In the genomic region with DNA sequence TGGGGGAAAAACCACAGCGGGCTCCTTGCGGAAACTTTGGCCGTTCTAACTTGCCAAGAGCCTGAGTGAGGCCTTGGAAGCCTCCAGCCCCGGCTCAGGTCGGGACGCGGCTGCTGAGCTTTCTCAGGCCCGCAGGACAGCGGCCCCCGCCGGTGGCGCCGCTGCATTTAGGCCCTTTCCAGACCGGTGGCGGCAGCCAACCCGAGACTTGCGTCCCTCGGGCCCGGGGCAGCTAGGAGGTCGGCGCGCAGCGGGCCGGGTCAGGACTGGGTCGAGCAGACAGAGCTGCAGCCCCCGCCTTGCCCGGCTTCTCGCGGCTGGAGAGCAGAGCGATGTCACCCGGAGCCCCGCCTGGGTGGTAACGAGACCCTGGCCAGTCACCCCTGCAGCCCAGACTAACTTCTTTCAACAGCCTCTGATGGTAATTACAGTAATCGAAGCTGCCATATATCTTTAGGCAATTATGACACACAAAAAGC, we compare ENCODE assay signal across 8 cellular contexts. TPM values are rescaled to one million over a fixed set of nuclear protein-coding genes. Genes with fewer than 3 reads are reported as not detected.
DNase-seq lines count a peak whose midpoint lies in the region; ATAC-seq lines count a peak whose summit lies in the region.

No MANE protein-coding gene starts in this region.

- peaks cover 87% of the 10 kb centered on the region for H3K27me3 Mint-ChIP-seq in activated CD4-positive, alpha-beta T cell treated with anti-CD3 and anti-CD28 coated beads, Interleukin-2, amount 10 ng/mL, durations not matched to agents 24 days and 14 days

- peaks cover 11% of the 10 kb centered on the region for H3K36me3 Mint-ChIP-seq in activated CD4-positive, alpha-beta T cell treated with anti-CD3 and anti-CD28 coated beads, Interleukin-2, amount 10 ng/mL, durations not matched to agents 24 days and 14 days (ENCODE audit: low read depth)

- peak; percentile 56 for DNase-seq in activated CD4-positive, alpha-beta T cell treated with anti-CD3 and anti-CD28 coated beads, Interleukin-2, amount 10 ng/mL, durations not matched to agents 24 days and 14 days
- DNase-seq in activated CD4-positive, alpha-beta T cell treated with anti-CD3 and anti-CD28 coated beads for 48 hours = no peak
- DNase-seq in astrocyte of the hippocampus (ENCODE audit: low read depth, low spot score) (peak; percentile 90), left colon (peak in 1 of 2 donors; percentile 44), OCI-M1 (lab: John Stamatoyannopoulos, UW) (no peak), DMS79 (lab: John Stamatoyannopoulos, UW) (no peak)

- ATAC-seq in left colon (peak; percentile 74), GM21423 (IDR thresholded peaks at IDR 0.05; ENCODE audit: unreplicated experiment) (no peak)

- H3K4me1 ChIP-seq in subcutaneous abdominal adipose tissue (ENCODE audit: control insufficient read depth in 5 of 5, insufficient read depth in 5 of 5, low read length in 5 of 5) = peaks cover 0 to 64% (median 52%) of the 10 kb centered on the region in 5 donors

- H3K27ac ChIP-seq in subcutaneous abdominal adipose tissue (ENCODE audit: low read depth, low read length) = no peak overlapping the region

- H3K36me3 ChIP-seq in subcutaneous abdominal adipose tissue (ENCODE audit: control insufficient read depth in 5 of 5, insufficient read depth in 5 of 5, low read length in 5 of 5) = no peaks in the 10 kb centered on the region

- H3K27me3 ChIP-seq in subcutaneous abdominal adipose tissue (ENCODE audit: control insufficient read depth in 5 of 5, insufficient read depth in 4 of 5, low read length in 5 of 5) = peaks cover 69 to 95% (median 90%) of the 10 kb centered on the region in 5 donors

- no peak overlapping the region for H3K27ac Mint-ChIP-seq in activated CD4-positive, alpha-beta T cell treated with anti-CD3 and anti-CD28 coated beads, Interleukin-2, amount 10 ng/mL, durations not matched to agents 24 days and 14 days

- intact Hi-C loops in activated CD4-positive, alpha-beta T cell treated with anti-CD3 and anti-CD28 coated beads, Interleukin-2, amount 10 ng/mL, durations not matched to agents 24 days and 14 days (cut with micrococcal nuclease) = loop anchor here (2.0 to 5.0 kb wide), 2 partner anchors 34 to 676 kb away; partner anchors contain the start of gene SOBP
- intact Hi-C loops in left colon (cut with DNase I, micrococcal nuclease) = no loop called here

- H3K9me3 ChIP-seq in subcutaneous abdominal adipose tissue (ENCODE audit: control insufficient read depth in 5 of 5, low read length in 5 of 5) = no peaks in the 10 kb centered on the region

- H3K4me3 ChIP-seq in subcutaneous abdominal adipose tissue (ENCODE audit: low read depth in 1 of 5, low read length in 5 of 5) = peak overlapping the region; percentile 39 to 55 (median 44)

- H3K9me3 Mint-ChIP-seq in activated CD4-positive, alpha-beta T cell treated with anti-CD3 and anti-CD28 coated beads, Interleukin-2, amount 10 ng/mL, durations not matched to agents 24 days and 14 days = peaks cover 14% of the 10 kb centered on the region

- peaks cover 18% of the 10 kb centered on the region for H3K4me1 Mint-ChIP-seq in activated CD4-positive, alpha-beta T cell treated with anti-CD3 and anti-CD28 coated beads, Interleukin-2, amount 10 ng/mL, durations not matched to agents 24 days and 14 days

- peak overlapping the region in 1 of 5 donors; percentile 45 for H3K9ac ChIP-seq in subcutaneous abdominal adipose tissue (ENCODE audit: low read length in 5 of 5)

- H3K4me3 Mint-ChIP-seq in activated CD4-positive, alpha-beta T cell treated with anti-CD3 and anti-CD28 coated beads, Interleukin-2, amount 10 ng/mL, durations not matched to agents 24 days and 14 days = no peak overlapping the region

RNA-seq across cellular contexts. Expression of gene NR2E1, which starts 2.7 kb away (rescaled TPM):
- total RNA-seq in activated CD4-positive, alpha-beta T cell treated with anti-CD3 and anti-CD28 coated beads, Interleukin-2, amount 10 ng/mL, durations not matched to agents 24 days and 14 days = not detected in 2 replicates
- not detected for total RNA-seq in left colon

Comparison
In these comparisons a context has a peak if more than half of its experiments do, and no peak if none do; other contexts are left out.
1. DNase-seq: peak in activated CD4-positive, alpha-beta T cell treated with anti-CD3 and anti-CD28 coated beads, Interleukin-2, amount 10 ng/mL, durations not matched to agents 24 days and 14 days (single experiment) and astrocyte of the hippocampus (single experiment); none in activated CD4-positive, alpha-beta T cell treated with anti-CD3 and anti-CD28 coated beads for 48 hours (single experiment), OCI-M1 (single experiment) and DMS79 (single experiment).